ENCODE assay signal across 10 cellular contexts in the genomic region with DNA sequence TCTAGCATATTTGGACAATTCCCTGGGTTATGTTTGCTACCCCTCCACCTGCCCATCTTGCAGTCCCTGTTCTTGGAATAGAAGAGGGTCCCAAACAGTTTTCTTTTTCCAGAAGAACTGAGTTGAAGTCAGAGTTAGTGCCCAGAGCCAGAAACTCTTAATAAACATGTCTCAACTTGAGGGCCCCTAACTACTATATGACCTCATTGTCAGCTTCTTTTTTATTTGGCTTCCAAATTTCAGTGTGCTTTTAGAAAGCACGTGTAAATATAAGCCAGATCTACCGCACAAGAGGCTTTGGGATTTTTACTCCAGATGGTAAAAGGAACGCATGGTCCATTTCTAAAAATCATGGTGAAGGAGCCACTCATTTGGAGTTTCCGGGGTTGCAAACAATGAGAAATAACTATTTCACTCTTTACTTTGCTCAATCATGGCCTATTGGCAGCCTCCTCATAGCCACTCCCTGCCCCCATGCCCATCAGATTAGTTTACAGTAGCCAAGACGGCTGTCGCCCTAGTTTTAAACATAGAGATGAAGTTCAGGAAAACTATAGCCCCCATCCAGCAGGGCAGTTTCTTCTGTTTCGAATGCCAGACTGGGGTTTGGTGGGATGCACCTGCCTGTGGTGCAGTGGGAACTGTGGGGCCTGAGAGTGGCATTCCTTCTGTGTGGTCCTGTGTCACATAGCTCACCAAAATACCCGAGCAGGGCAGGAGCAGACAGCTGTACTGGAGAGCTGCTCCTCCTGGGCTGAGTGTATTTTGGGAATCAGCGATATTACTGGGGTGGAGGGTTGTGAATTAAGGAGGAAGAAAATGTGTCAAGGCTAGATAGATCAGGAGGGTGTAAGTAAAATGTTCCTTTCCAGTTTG. TPM values are rescaled to one million over a fixed set of nuclear protein-coding genes. Genes with fewer than 3 reads are reported as not detected.
DNase-seq lines count a peak whose midpoint lies in the region; ATAC-seq and TF ChIP-seq lines count a peak whose summit lies in the region.
"Had no signal": no experiment of that assay in that cellular context is flagged by ENCODE, and none has a peak within 500 bp of the region (broad histone marks: within the 10 kb centered on the region; RNA-seq: fewer than 3 reads in every experiment).

No MANE protein-coding gene starts in this region.

- TSS peak; percentile 31 for BruUV-seq in Caco-2 (replicated peaks; lab: Mats Ljungman, UMichigan)

- H3K27me3 Mint-ChIP-seq in Caco-2 (ENCODE audit: insufficient read depth, unreplicated experiment) (peaks cover 12% of the 10 kb centered on the region), endothelial cell (ENCODE audit: unreplicated experiment) (peaks cover 22% of the 10 kb centered on the region), nephron (ENCODE audit: low read depth) (peaks cover 40% of the 10 kb centered on the region)

- H3K36me3 Mint-ChIP-seq in Caco-2 (ENCODE audit: insufficient read depth, unreplicated experiment) (no peaks in the 10 kb centered on the region), endothelial cell (ENCODE audit: low read depth, unreplicated experiment) (no peaks in the 10 kb centered on the region), nephron (ENCODE audit: low read depth) (no peaks in the 10 kb centered on the region)

- CTCF ChIA-PET in Caco-2 (lab: Charles Lee): no interaction called here

- H3K4me3 Mint-ChIP-seq in Caco-2 (ENCODE audit: unreplicated experiment) (no peak overlapping the region), endothelial cell (ENCODE audit: unreplicated experiment) (peak overlapping the region; percentile 88), nephron (peak overlapping the region; percentile 81 to 94 (median 89))

- H3K4me1 Mint-ChIP-seq in Caco-2 (ENCODE audit: low read depth, unreplicated experiment): peaks cover 13% of the 10 kb centered on the region
- peaks cover 9% of the 10 kb centered on the region for H3K4me1 Mint-ChIP-seq in endothelial cell (ENCODE audit: unreplicated experiment)
- H3K4me1 Mint-ChIP-seq in nephron: peaks cover 30% of the 10 kb centered on the region

- H3K27ac Mint-ChIP-seq in Caco-2 (ENCODE audit: unreplicated experiment) (no peak overlapping the region), endothelial cell (ENCODE audit: unreplicated experiment) (no peak overlapping the region), nephron (no peak overlapping the region)
- H3K27ac Mint-ChIP-seq: activated CD4-positive, alpha-beta T cell treated with anti-CD3 and anti-CD28 coated beads for 36 hours had no signal

- H3K4me3 ChIP-seq in Caco-2 (ENCODE audit: low read depth, low read length) (no peak overlapping the region), LNCaP clone FGC (ENCODE audit: low read depth, low read length) (0 out of 2 replicates have a peak overlapping the region, but pooled peaks have one; percentile 63)

- H3K4me1 ChIP-seq in Caco-2: 0 out of 2 replicates have a peak, but pooled peaks cover 3% of the 10 kb centered on the region

- DNase-seq in Caco-2 (no peak), LNCaP clone FGC (ENCODE audit: low read depth) (no peak), endothelial cell (ENCODE audit: low spot score) (no peak), NCI-H1105 (lab: John Stamatoyannopoulos, UW) (no peak), globus pallidus (ENCODE audit: low spot score) (no peak), dedifferentiated amniotic fluid mesenchymal stem cell (ENCODE audit: extremely low spot score) (no peak)
- DNase-seq: central memory CD4-positive, alpha-beta T cell had no signal

- POLR2A ChIA-PET in Caco-2 (lab: Charles Lee): no interaction called here

- H3K27me3 ChIP-seq in Caco-2 (replicated peaks; ENCODE audit: control insufficient read depth, insufficient read depth, low read length): peaks cover 1% of the 10 kb centered on the region; the same call in 1 of the 2 replicates

- H3K36me3 ChIP-seq in Caco-2 (ENCODE audit: control insufficient read depth, insufficient read depth, low read length): no peaks in the 10 kb centered on the region

- TF ChIP-seq CTCF in Caco-2 (IDR thresholded peaks at IDR 0.05; ENCODE audit: insufficient read depth in 1 of 2, low read depth in 1 of 2, low read length in 1 of 2, severe bottlenecking in 1 of 2, unreplicated experiment in 1 of 2) (no peak), LNCaP clone FGC (IDR thresholded peaks at IDR 0.05; ENCODE audit: control insufficient read depth, extremely low read depth, insufficient read depth) (no peak), endothelial cell (IDR thresholded peaks at IDR 0.05; ENCODE audit: unreplicated experiment) (no peak), nephron (IDR thresholded peaks at IDR 0.05; ENCODE audit: unreplicated experiment in 3 of 3) (no peak)

- ATAC-seq in HG03521 (IDR thresholded peaks at IDR 0.05; ENCODE audit: unreplicated experiment): no peak

- H3K9me3 Mint-ChIP-seq in Caco-2 (ENCODE audit: unreplicated experiment) (no peaks in the 10 kb centered on the region), endothelial cell (ENCODE audit: unreplicated experiment) (no peaks in the 10 kb centered on the region), nephron (no peaks in the 10 kb centered on the region)

- H3K9me3 ChIP-seq in Caco-2: no peaks in the 10 kb centered on the region

- intact Hi-C loops in Caco-2 (cut with micrococcal nuclease; ENCODE audit: unreplicated experiment): loop anchor here (2.0 kb wide), 1 partner anchor 39 kb away; no protein-coding TSS in a partner anchor

RNA-seq across cellular contexts. Expression of a gene that starts 1.7 kb away (rescaled TPM):
- total RNA-seq in Caco-2 (2022) (4.9 and 5.7 TPM in 2 replicates), endothelial cell (ENCODE audit: unreplicated experiment) (4.1 TPM)
